31 cellular contexts compared by ENCODE assay signal in genomic region chr6:115821798-115822197, GRCh38.
"Had no signal": no experiment of that assay in that cellular context is flagged by ENCODE, and none has a peak within 500 bp of the region (broad histone marks: within the 10 kb centered on the region; RNA-seq: fewer than 3 reads in every experiment).

No MANE protein-coding gene starts in this region.

- H3K27ac ChIP-seq: neural progenitor cell, ovary, parathyroid adenoma, psoas muscle, skin epidermis, spleen, stomach, thoracic aorta, thyroid gland, tibial nerve, upper lobe of left lung, vagina had no signal

- H3K9me3 ChIP-seq: ovary, psoas muscle, thoracic aorta, thyroid gland, tibial nerve, upper lobe of left lung, vagina had no signal

- H3K36me3 ChIP-seq: neural progenitor cell, ovary, spleen, stomach, thoracic aorta, thyroid gland, tibial nerve, upper lobe of left lung, vagina had no signal

- H3K9me3 Mint-ChIP-seq: neural progenitor cell had no signal

- H3K4me2 ChIP-seq: neural progenitor cell, smooth muscle cell had no signal

- H3K4me1 ChIP-seq: neural progenitor cell, parathyroid adenoma, psoas muscle, spleen, stomach, thyroid gland, tibial nerve, upper lobe of left lung, vagina had no signal

- H3K4me3 Mint-ChIP-seq: naive thymus-derived CD4-positive, alpha-beta T cell; natural killer cell; nephron; neural progenitor cell; stimulated activated memory B cell treated with anti-CD40 and anti-IgM and Interleukin-4, amounts not matched to agents 10 μg/mL and 1 μg/mL and 100 μg/mL, for 72 hours; stimulated activated naive CD8-positive, alpha-beta T cell treated with anti-CD3 and anti-CD28 coated beads, Interleukin-15, Interleukin-2, amounts not matched to agents 100 ng/mL and 50 ng/mL, for 24 hours had no signal

- H3K36me3 Mint-ChIP-seq: naive thymus-derived CD4-positive, alpha-beta T cell; natural killer cell; neural progenitor cell; stimulated activated memory B cell treated with anti-CD40 and anti-IgM and Interleukin-4, amounts not matched to agents 10 μg/mL and 1 μg/mL and 100 μg/mL, for 72 hours had no signal

- H3K79me2 ChIP-seq: parathyroid adenoma had no signal

- H3K27ac Mint-ChIP-seq: naive thymus-derived CD4-positive, alpha-beta T cell; natural killer cell; nephron; neural progenitor cell; progenitor cell of endocrine pancreas; stimulated activated memory B cell treated with anti-CD40 and anti-IgM and Interleukin-4, amounts not matched to agents 10 μg/mL and 1 μg/mL and 100 μg/mL, for 72 hours; stimulated activated naive CD8-positive, alpha-beta T cell treated with anti-CD3 and anti-CD28 coated beads, Interleukin-15, Interleukin-2, amounts not matched to agents 100 ng/mL and 50 ng/mL, for 24 hours had no signal

- FAIRE-seq: urothelium cell line had no signal

- H3K27me3 ChIP-seq: neural progenitor cell, ovary, spleen, stomach, thyroid gland, tibial nerve, upper lobe of left lung, vagina had no signal

- H3K27me3 Mint-ChIP-seq: progenitor cell of endocrine pancreas; stimulated activated memory B cell treated with anti-CD40 and anti-IgM and Interleukin-4, amounts not matched to agents 10 μg/mL and 1 μg/mL and 100 μg/mL, for 72 hours; stimulated activated naive CD8-positive, alpha-beta T cell treated with anti-CD3 and anti-CD28 coated beads, Interleukin-15, Interleukin-2, amounts not matched to agents 100 ng/mL and 50 ng/mL, for 24 hours had no signal

- H3K9ac ChIP-seq: neural progenitor cell, parathyroid adenoma had no signal

- ATAC-seq: naive thymus-derived CD4-positive, alpha-beta T cell; natural killer cell; psoas muscle; right cardiac atrium; sciatic nerve; stimulated activated memory B cell treated with anti-CD40 and anti-IgM and Interleukin-4, amounts not matched to agents 10 μg/mL and 1 μg/mL and 100 μg/mL, for 72 hours had no signal

- H3K4me1 Mint-ChIP-seq: naive thymus-derived CD4-positive, alpha-beta T cell; natural killer cell; nephron; neural progenitor cell; stimulated activated memory B cell treated with anti-CD40 and anti-IgM and Interleukin-4, amounts not matched to agents 10 μg/mL and 1 μg/mL and 100 μg/mL, for 72 hours had no signal

- H2AFZ ChIP-seq: neural progenitor cell, parathyroid adenoma had no signal

- H3K4me3 ChIP-seq: neural progenitor cell, ovary, psoas muscle, skin epidermis, smooth muscle cell, spleen, stomach, thoracic aorta, thyroid gland, tibial nerve, upper lobe of left lung, vagina had no signal

- DNase-seq: naive thymus-derived CD4-positive, alpha-beta T cell; natural killer cell; occipital lobe; ovary; posterior cingulate gyrus; psoas muscle; right cardiac atrium; spleen; stimulated activated CD4-positive, alpha-beta T cell treated with anti-CD3 and anti-CD28 coated beads, Interleukin-12 subunit alpha, Interleukin-12 subunit beta, amount 100 ng/mL, for 4 hours; stimulated activated CD4-positive, alpha-beta T cell treated with anti-CD3 and anti-CD28 coated beads, Interleukin-1b, Interleukin-23, amount 100 ng/mL, for 48 hours; stimulated activated CD4-positive, alpha-beta T cell treated with anti-CD3 and anti-CD28 coated beads, Interleukin-4, amount 100 ng/mL, for 1 hour; stimulated activated CD4-positive, alpha-beta T cell treated with anti-CD3 and anti-CD28 coated beads, Interleukin-4, amount 100 ng/mL, for 4 hours; stimulated activated CD8-positive, alpha-beta memory T cell treated with anti-CD3 and anti-CD28 coated beads, Interleukin-4, amount 100 ng/mL, for 48 hours; stimulated activated naive CD4-positive, alpha-beta T cell; stomach; thyroid gland; trophoblast cell; upper lobe of left lung had no signal
